Comparison of ENCODE assay signal across 8 cellular contexts in genomic region chr19:19405919-19406877, GRCh38. TPM values are rescaled to one million over a fixed set of nuclear protein-coding genes. Genes with fewer than 3 reads are reported as not detected.
DNase-seq lines count a peak whose midpoint lies in the region; ATAC-seq, FAIRE-seq and TF ChIP-seq lines count a peak whose summit lies in the region.

No MANE protein-coding gene starts in this region.

- no peaks in the 10 kb centered on the region for H3K27me3 ChIP-seq in esophagus muscularis mucosa

- DNase-seq in EH (ENCODE audit: low read depth), result peak; percentile 54
- peak; percentile 21 for DNase-seq in NCI-H2171 treated with DMSO at 0.1 percent for 48 hours (lab: John Stamatoyannopoulos, UW)
- peak; percentile 65 for DNase-seq in activated CD8-positive, alpha-beta memory T cell treated with anti-CD3 and anti-CD28 coated beads, Interleukin-2, amount 10 ng/mL, durations not matched to agents 7 days and 5 days
- DNase-seq in esophagus muscularis mucosa (ENCODE audit: extremely low spot score), result no peak
- peak; percentile 55 for DNase-seq in natural killer cell
- DNase-seq in urothelium cell line (ENCODE audit: low spot score), result peak; percentile 29

- H3K4me1 ChIP-seq in HEK293 (ENCODE audit: control insufficient read depth, insufficient read depth, low read length) (peaks cover 22% of the 10 kb centered on the region), esophagus muscularis mucosa (peaks cover 50 to 72% (median 69%) of the 10 kb centered on the region in 4 donors)

- H3K27ac Mint-ChIP-seq in activated CD8-positive, alpha-beta memory T cell treated with anti-CD3 and anti-CD28 coated beads, Interleukin-2, amount 10 ng/mL, durations not matched to agents 7 days and 5 days, result peak overlapping the region; percentile 94
- H3K27ac Mint-ChIP-seq in natural killer cell, result peak overlapping the region; percentile 89 to 90

- no peaks in the 10 kb centered on the region for H3K9me3 ChIP-seq in HEK293 (ENCODE audit: control insufficient read depth, insufficient read depth, low read depth, low read length)
- no peaks in the 10 kb centered on the region for H3K9me3 ChIP-seq in esophagus muscularis mucosa

- H3K9me3 Mint-ChIP-seq in activated CD8-positive, alpha-beta memory T cell treated with anti-CD3 and anti-CD28 coated beads, Interleukin-2, amount 10 ng/mL, durations not matched to agents 7 days and 5 days (ENCODE audit: low read depth), result no peaks in the 10 kb centered on the region
- H3K9me3 Mint-ChIP-seq in natural killer cell, result no peaks in the 10 kb centered on the region

- intact Hi-C loops in esophagus muscularis mucosa (cut with DNase I) (loop anchor here (5.0 kb wide), 1 partner anchor 39 kb away; no protein-coding TSS in a partner anchor), natural killer cell (cut with micrococcal nuclease) (loop anchor here (1.0 to 5.0 kb wide), 6 partner anchors 15 to 83 kb away; no protein-coding TSS in a partner anchor)

- CTCF ChIA-PET in HEK293 (lab: Yijun Ruan, JAX), result interaction anchor here (0.5 to 2.4 kb wide), 10 partner anchors 10 to 95 kb away, joined by 3 to 10 read pairs (median 3); no protein-coding TSS in a partner anchor
- CTCF ChIA-PET in activated CD8-positive, alpha-beta memory T cell treated with anti-CD3 and anti-CD28 coated beads, Interleukin-2, amount 10 ng/mL, durations not matched to agents 7 days and 5 days (lab: Charles Lee), result interaction anchor here (0.8 to 3.8 kb wide), 22 partner anchors 9 to 87 kb away, joined by 3 to 62 read pairs (median 5); no protein-coding TSS in a partner anchor

- no peaks in the 10 kb centered on the region for H3K27me3 Mint-ChIP-seq in activated CD8-positive, alpha-beta memory T cell treated with anti-CD3 and anti-CD28 coated beads, Interleukin-2, amount 10 ng/mL, durations not matched to agents 7 days and 5 days
- H3K27me3 Mint-ChIP-seq in natural killer cell (ENCODE audit: low read depth in 2 of 2), result no peaks in the 10 kb centered on the region

- POLR2A ChIA-PET in HEK293 (lab: Yijun Ruan, JAX), result interaction anchor here (0.5 to 2.5 kb wide), 21 partner anchors 8 to 646 kb away, joined by 3 to 31 read pairs (median 4); partner anchors contain the start of gene TSSK6

- TF ChIP-seq CTCF in HEK293 (tag by site-specific recombination; IDR thresholded peaks at IDR 0.05), result no peak
- TF ChIP-seq CTCF in esophagus muscularis mucosa (IDR thresholded peaks at IDR 0.05), result no peak
- TF ChIP-seq CTCF in natural killer cell (IDR thresholded peaks at IDR 0.05), result no peak

- H3K36me3 ChIP-seq in HEK293 (ENCODE audit: control insufficient read depth in 2 of 2, insufficient read depth in 1 of 2, low read length in 2 of 2), result peaks cover 0 to 4% of the 10 kb centered on the region in 2 experiments; a peak in 1 of 3 replicates
- H3K36me3 ChIP-seq in esophagus muscularis mucosa, result no peaks in the 10 kb centered on the region

- H3K4me1 Mint-ChIP-seq in activated CD8-positive, alpha-beta memory T cell treated with anti-CD3 and anti-CD28 coated beads, Interleukin-2, amount 10 ng/mL, durations not matched to agents 7 days and 5 days, result peaks cover 75% of the 10 kb centered on the region
- H3K4me1 Mint-ChIP-seq in natural killer cell, result peaks cover 68 to 71% of the 10 kb centered on the region in 2 donors

- no peak for TF ChIP-seq POLR2A in esophagus muscularis mucosa (IDR thresholded peaks at IDR 0.05; ENCODE audit: low read depth)

- H3K36me3 Mint-ChIP-seq in activated CD8-positive, alpha-beta memory T cell treated with anti-CD3 and anti-CD28 coated beads, Interleukin-2, amount 10 ng/mL, durations not matched to agents 7 days and 5 days, result peaks cover 5% of the 10 kb centered on the region
- no peaks in the 10 kb centered on the region for H3K36me3 Mint-ChIP-seq in natural killer cell

- no peak for TF ChIP-seq EP300 in esophagus muscularis mucosa (IDR thresholded peaks at IDR 0.05)

- H3K4me3 ChIP-seq in HEK293 (ENCODE audit: low read depth, low read length), result peak overlapping the region; percentile 78
- peak overlapping the region; percentile 76 to 98 (median 92) for H3K4me3 ChIP-seq in esophagus muscularis mucosa

- ATAC-seq in activated CD8-positive, alpha-beta memory T cell treated with anti-CD3 and anti-CD28 coated beads, Interleukin-2, amount 10 ng/mL, durations not matched to agents 7 days and 5 days, result peak; percentile 11
- ATAC-seq in natural killer cell (peak in 1 of 3 donors; percentile 1), HG03520 (IDR thresholded peaks at IDR 0.05; ENCODE audit: unreplicated experiment) (no peak)

- FAIRE-seq in urothelium cell line (lab: Jason Lieb, UNC), result no peak

- peak overlapping the region; percentile 91 for H3K4me3 Mint-ChIP-seq in activated CD8-positive, alpha-beta memory T cell treated with anti-CD3 and anti-CD28 coated beads, Interleukin-2, amount 10 ng/mL, durations not matched to agents 7 days and 5 days
- H3K4me3 Mint-ChIP-seq in natural killer cell, result peak overlapping the region; percentile 94

- peak overlapping the region; percentile 72 for H3K27ac ChIP-seq in HEK293 (ENCODE audit: extremely low read depth, low read depth, low read length)
- peak overlapping the region; percentile 83 to 91 (median 86) for H3K27ac ChIP-seq in esophagus muscularis mucosa (replicated peaks in 1 of 4)

- under 1% methylated on average over 14 of the region's 96 CpGs for WGBS in esophagus muscularis mucosa

TF ChIP-seq in HEK293, 187 proteins besides CTCF, POLR2A, EP300 and RAD21 (continues in another document):
- TF ChIP-seq KLF1 (tag by site-specific recombination; IDR thresholded peaks at IDR 0.05) (no peak), ZIC2 (tag by site-specific recombination; IDR thresholded peaks at IDR 0.05) (peak; percentile 24; the same call in 1 of the 2 replicates), GLI2 (tag by site-specific recombination; IDR thresholded peaks at IDR 0.05; ENCODE audit: borderline replicate concordance, low read depth) (no peak), MYNN (tag by site-specific recombination; IDR thresholded peaks at IDR 0.05; ENCODE audit: borderline replicate concordance) (peak; percentile 94), EGR2 (tag by site-specific recombination; IDR thresholded peaks at IDR 0.05; ENCODE audit: low read depth) (peak; percentile 32; the same call in 1 of the 2 replicates), ZNF585B (tag by site-specific recombination; IDR thresholded peaks at IDR 0.05) (no peak), ZNF24 (tag by site-specific recombination; IDR thresholded peaks at IDR 0.05) (no peak), ZFHX2 (tag by site-specific recombination; conservative IDR thresholded peaks at IDR 0.05) (peak; percentile 62), ZBTB26 (tag by site-specific recombination; optimal IDR thresholded peaks at IDR 0.05) (peak; percentile 53), ZNF341 (tag by site-specific recombination; IDR thresholded peaks at IDR 0.05; ENCODE audit: low read depth) (peak; percentile 55; the same call in 1 of the 2 replicates), ZBTB11 (tag by site-specific recombination; conservative IDR thresholded peaks at IDR 0.05; ENCODE audit: low read depth) (peak; percentile 44; the same call in 1 of the 2 replicates), ZBTB8A (tag by site-specific recombination; IDR thresholded peaks at IDR 0.05) (0 out of 2 replicates have a peak, but pooled peaks have one; percentile 33), KLF9 (tag by site-specific recombination; IDR thresholded peaks at IDR 0.05; ENCODE audit: low read depth) (peak; percentile 35; the same call in 1 of the 2 replicates)

RNA-seq across cellular contexts. Expression of gene GATAD2A, which starts 0.7 kb away (rescaled TPM):
- total RNA-seq in activated CD8-positive, alpha-beta memory T cell treated with anti-CD3 and anti-CD28 coated beads, Interleukin-2, amount 10 ng/mL, durations not matched to agents 7 days and 5 days, result 100 to 1,000 TPM; 159 to 161 TPM
- 10 to 100 TPM; 34.9 to 60.5 (median 42.5) TPM for total RNA-seq in esophagus muscularis mucosa
- 100 to 1,000 TPM; 209 to 232 (median 230) TPM for total RNA-seq in natural killer cell
